9 cellular contexts compared by ENCODE assay signal in the genomic region with DNA sequence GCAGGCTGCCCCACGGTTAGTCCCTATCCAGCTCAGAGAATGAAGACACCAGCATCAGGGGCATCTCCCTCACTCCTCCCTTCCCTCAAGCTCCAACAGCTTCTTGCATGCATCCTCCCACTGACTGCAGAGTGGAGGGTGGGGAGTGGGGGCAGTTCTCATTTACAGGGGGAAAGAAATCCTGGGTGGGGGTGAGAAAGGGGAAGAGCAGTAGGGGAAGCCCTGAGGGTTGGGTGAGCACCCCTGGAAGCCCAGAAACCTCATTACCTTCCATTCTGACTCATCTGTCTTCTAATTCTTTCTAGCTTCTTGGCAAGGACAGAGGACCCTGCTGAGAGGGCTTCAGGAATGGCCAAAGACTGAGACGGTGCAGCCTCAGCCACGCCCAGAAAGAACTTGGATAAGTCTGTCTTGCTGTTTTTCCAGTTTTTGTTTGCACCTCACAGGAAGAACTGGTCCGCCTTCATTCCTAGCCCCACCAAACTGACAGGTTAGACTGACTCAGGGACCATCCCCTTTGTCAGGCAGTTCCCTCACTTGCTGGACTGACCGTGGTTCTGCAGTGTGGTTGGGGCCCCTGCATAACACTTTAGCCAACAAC. TPM values are rescaled to one million over a fixed set of nuclear protein-coding genes. Genes with fewer than 3 reads are reported as not detected.
DNase-seq lines count a peak whose midpoint lies in the region; ATAC-seq and TF ChIP-seq lines count a peak whose summit lies in the region.
"Had no signal": no experiment of that assay in that cellular context is flagged by ENCODE, and none has a peak within 500 bp of the region (broad histone marks: within the 10 kb centered on the region; RNA-seq: fewer than 3 reads in every experiment).

No MANE protein-coding gene starts in this region.

- intact Hi-C loops in head of caudate nucleus (cut with DNase I) = loop anchor here (10.0 kb wide), 1 partner anchor 53 kb away; the partner anchor contains the start of gene WSB1

- H4K20me1 ChIP-seq in hepatocyte (ENCODE audit: insufficient read depth, poor library complexity, severe bottlenecking) = no peaks in the 10 kb centered on the region

- no peaks in the 10 kb centered on the region for H3K9me2 ChIP-seq in hepatocyte (replicated peaks; ENCODE audit: insufficient read depth)

- TF ChIP-seq CTCF in LNCaP clone FGC (IDR thresholded peaks at IDR 0.05; ENCODE audit: control insufficient read depth, extremely low read depth, insufficient read depth) (no peak), hepatocyte (IDR thresholded peaks at IDR 0.05; ENCODE audit: poor library complexity) (no peak), WERI-Rb-1 (IDR thresholded peaks at IDR 0.05; ENCODE audit: low read depth, low read length) (no peak)

- CTCF ChIA-PET in activated naive CD4-positive, alpha-beta T cell treated with anti-CD3 and anti-CD28 coated beads, Interleukin-2, amount 10 ng/mL, durations not matched to agents 7 days and 5 days (lab: Charles Lee) = interaction anchor here (0.9 to 8.2 kb wide), 4 partner anchors 72 to 359 kb away, joined by 3 to 90 read pairs (median 6); no protein-coding TSS in a partner anchor

- H3K27me3 ChIP-seq in hepatocyte = no peaks in the 10 kb centered on the region
- H3K27me3 ChIP-seq in WERI-Rb-1 (ENCODE audit: insufficient read depth, low read depth, severe bottlenecking) = no peaks in the 10 kb centered on the region

- H3K4me3 ChIP-seq in LNCaP clone FGC (ENCODE audit: low read depth, low read length) (peak overlapping the region; percentile 35), hepatocyte (no peak overlapping the region), WERI-Rb-1 (ENCODE audit: low read depth, low read length) (no peak overlapping the region)

- H3K79me2 ChIP-seq in hepatocyte = no peaks in the 10 kb centered on the region

- peaks cover 15% of the 10 kb centered on the region for H3K4me1 ChIP-seq in hepatocyte (ENCODE audit: insufficient read depth)

- H3K36me3 ChIP-seq in hepatocyte (replicated peaks; ENCODE audit: insufficient read depth, low read depth) (no peaks in the 10 kb centered on the region), WERI-Rb-1 (no peaks in the 10 kb centered on the region)

- H3K9me3 ChIP-seq in hepatocyte (ENCODE audit: low read depth) = no peaks in the 10 kb centered on the region
- H3K9me3 ChIP-seq in WERI-Rb-1 (ENCODE audit: severe bottlenecking) = no peaks in the 10 kb centered on the region

- peak overlapping the region; percentile 56 for H3K4me2 ChIP-seq in hepatocyte

- WGBS in hepatocyte (ENCODE audit: low lambda C conversion rate, missing lambda C conversion rate) = 33% methylated on average over 5 of the region's 5 CpGs

- no peak overlapping the region for H2AFZ ChIP-seq in hepatocyte

- H3K9me3 Mint-ChIP-seq in activated naive CD4-positive, alpha-beta T cell treated with anti-CD3 and anti-CD28 coated beads, Interleukin-2, amount 10 ng/mL, durations not matched to agents 7 days and 5 days = no peaks in the 10 kb centered on the region

- no peak overlapping the region for H3K4me3 Mint-ChIP-seq in activated naive CD4-positive, alpha-beta T cell treated with anti-CD3 and anti-CD28 coated beads, Interleukin-2, amount 10 ng/mL, durations not matched to agents 7 days and 5 days

- peaks cover 15% of the 10 kb centered on the region for H3K4me1 Mint-ChIP-seq in activated naive CD4-positive, alpha-beta T cell treated with anti-CD3 and anti-CD28 coated beads, Interleukin-2, amount 10 ng/mL, durations not matched to agents 7 days and 5 days

- no peak overlapping the region for H3K27ac Mint-ChIP-seq in activated naive CD4-positive, alpha-beta T cell treated with anti-CD3 and anti-CD28 coated beads, Interleukin-2, amount 10 ng/mL, durations not matched to agents 7 days and 5 days

- DNase-seq in CD1c-positive myeloid dendritic cell (ENCODE audit: extremely low spot score) = peak; percentile 75
- DNase-seq in LNCaP clone FGC (ENCODE audit: low read depth) = peak; percentile 91
- peak; percentile 71 for DNase-seq in hepatocyte (ENCODE audit: low spot score)
- no peak for DNase-seq in Ammon's horn (ENCODE audit: low spot score)
- DNase-seq in activated naive CD4-positive, alpha-beta T cell treated with anti-CD3 and anti-CD28 coated beads, Interleukin-2, amount 10 ng/mL, durations not matched to agents 7 days and 5 days = no peak
- DNase-seq in head of caudate nucleus = no peak
- DNase-seq in WERI-Rb-1 = no peak
- DNase-seq: NCI-H1694 had no signal

- H3K27ac ChIP-seq in hepatocyte (peak overlapping the region; percentile 71), WERI-Rb-1 (no peak overlapping the region)

- peak; percentile 50 for ATAC-seq in GM21390 (IDR thresholded peaks at IDR 0.05; ENCODE audit: unreplicated experiment)

- H3K27me3 Mint-ChIP-seq in activated naive CD4-positive, alpha-beta T cell treated with anti-CD3 and anti-CD28 coated beads, Interleukin-2, amount 10 ng/mL, durations not matched to agents 7 days and 5 days = peaks cover 44% of the 10 kb centered on the region

- no peaks in the 10 kb centered on the region for H3K36me3 Mint-ChIP-seq in activated naive CD4-positive, alpha-beta T cell treated with anti-CD3 and anti-CD28 coated beads, Interleukin-2, amount 10 ng/mL, durations not matched to agents 7 days and 5 days

RNA-seq across cellular contexts. Expression of gene WSB1, which starts 52.5 kb away (rescaled TPM):
- 179 and 214 TPM in 2 replicates for total RNA-seq in hepatocyte
- polyA plus RNA-seq in hepatocyte = 161 and 206 TPM in 2 replicates

Comparison
In these comparisons a context has a peak if more than half of its experiments do, and no peak if none do; other contexts are left out.
1. DNase-seq: peak in CD1c-positive myeloid dendritic cell (single experiment), LNCaP clone FGC (single experiment) and hepatocyte (single experiment); none in Ammon's horn (single experiment), activated naive CD4-positive, alpha-beta T cell treated with anti-CD3 and anti-CD28 coated beads, Interleukin-2, amount 10 ng/mL, durations not matched to agents 7 days and 5 days (single experiment), head of caudate nucleus (0 of 42) and WERI-Rb-1 (single experiment).